Comparison of ENCODE assay signal across 1 cellular context in the genomic region with DNA sequence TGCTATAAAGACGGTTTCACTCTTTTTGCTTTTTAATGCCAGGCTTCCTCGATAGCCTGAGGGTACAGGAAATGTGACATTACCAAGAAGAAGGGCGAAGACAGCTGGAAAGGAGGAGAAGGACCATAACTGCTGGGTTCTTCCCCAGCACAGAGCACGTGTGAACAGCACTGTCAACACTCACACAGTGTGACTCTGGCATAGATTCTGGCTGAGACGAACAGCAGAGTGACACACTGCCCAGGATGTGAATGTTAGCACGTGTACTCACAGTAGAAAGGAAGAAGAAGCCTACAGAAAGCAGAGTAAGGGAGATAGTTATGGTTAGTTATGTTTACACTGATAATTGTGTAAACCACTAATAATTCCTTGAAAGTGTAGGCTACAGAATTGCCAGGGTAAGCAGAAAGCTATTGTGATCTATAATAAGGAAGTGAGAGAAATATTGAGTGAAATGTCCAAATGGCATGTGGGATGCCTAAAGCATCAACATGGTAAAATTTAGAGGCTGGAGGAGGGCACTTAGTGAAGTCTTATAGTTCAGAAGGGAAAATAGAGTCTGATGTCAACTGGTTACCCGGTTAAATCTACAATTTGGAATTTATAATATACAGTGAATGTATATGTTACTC.
TF ChIP-seq lines count a peak whose summit lies in the region.

No MANE protein-coding gene starts in this region.

TF ChIP-seq in HepG2, 621 proteins besides CTCF, POLR2A, EP300 and RAD21 (continued from another document):
- TF ChIP-seq ZSCAN25 (CRISPR knock-in tag; IDR thresholded peaks at IDR 0.05): no peak
- TF ChIP-seq SP5 (CRISPR knock-in tag; IDR thresholded peaks at IDR 0.05; ENCODE audit: borderline replicate concordance, low read depth): no peak
- TF ChIP-seq, protein P1, sequence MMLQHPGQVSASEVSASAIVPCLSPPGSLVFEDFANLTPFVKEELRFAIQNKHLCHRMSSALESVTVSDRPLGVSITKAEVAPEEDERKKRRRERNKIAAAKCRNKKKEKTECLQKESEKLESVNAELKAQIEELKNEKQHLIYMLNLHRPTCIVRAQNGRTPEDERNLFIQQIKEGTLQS (CRISPR knock-in tag; IDR thresholded peaks at IDR 0.05): no peak
